In genomic region chr12:81530352-81530751, GRCh38 we compare ENCODE assay signal across 22 cellular contexts.
A peak's percentile ranks its signal among the peaks of the same experiment; 100 is the strongest.
DNase-seq lines count a peak whose midpoint lies in the region; ATAC-seq and TF ChIP-seq lines count a peak whose summit lies in the region.
"Had no signal": no experiment of that assay in that cellular context is flagged by ENCODE, and none has a peak within 500 bp of the region (broad histone marks: within the 10 kb centered on the region; RNA-seq: fewer than 3 reads in every experiment).

No MANE protein-coding gene starts in this region.

- TF ChIP-seq CTCF in fibroblast of villous mesenchyme (IDR thresholded peaks at IDR 0.05; ENCODE audit: insufficient read depth, low read depth, low read length), result no peak

- H3K4me3 ChIP-seq in fibroblast of villous mesenchyme (ENCODE audit: low read depth, low read length), result no peak overlapping the region
- H3K4me3 ChIP-seq: A549; BLaER1 treated with 17β-estradiol and CSF1 and Interleukin-3, amounts not matched to agents 10 nM and 100 nM; SJSA1 had no signal

- DNase-seq in H4 (ENCODE audit: low spot score), result peak; percentile 14
- DNase-seq in astrocyte of the hippocampus (ENCODE audit: low read depth, low spot score), result peak; percentile 76
- peak; percentile 36 for DNase-seq in fibroblast of villous mesenchyme (ENCODE audit: low read depth)
- peak; percentile 21 for DNase-seq in renal cortical epithelial cell (ENCODE audit: low read depth)
- DNase-seq in GOT3 (lab: John Stamatoyannopoulos, UW), result no peak
- DNase-seq: CD8-positive, alpha-beta memory T cell; DMS79 treated with DMSO at 0.1 percent for 48 hours; HCEC 1CT; Kasumi-1; MM.1S; NCI-H1092; NCI-H146; NCI-H2029 treated with DMSO at 0.1 percent for 48 hours; NCI-H2171 treated with DMSO at 0.1 percent for 48 hours; NCI-H446 treated with DMSO at 0.1 percent for 48 hours; NCI-H69 had no signal

- no peak for ATAC-seq in GM18858 (IDR thresholded peaks at IDR 0.05; ENCODE audit: unreplicated experiment)
- no peak for ATAC-seq in GM21786 (IDR thresholded peaks at IDR 0.05; ENCODE audit: unreplicated experiment)
- ATAC-seq: A549, Panc1 had no signal
